ENCODE assay signal across 9 cellular contexts in the genomic region with DNA sequence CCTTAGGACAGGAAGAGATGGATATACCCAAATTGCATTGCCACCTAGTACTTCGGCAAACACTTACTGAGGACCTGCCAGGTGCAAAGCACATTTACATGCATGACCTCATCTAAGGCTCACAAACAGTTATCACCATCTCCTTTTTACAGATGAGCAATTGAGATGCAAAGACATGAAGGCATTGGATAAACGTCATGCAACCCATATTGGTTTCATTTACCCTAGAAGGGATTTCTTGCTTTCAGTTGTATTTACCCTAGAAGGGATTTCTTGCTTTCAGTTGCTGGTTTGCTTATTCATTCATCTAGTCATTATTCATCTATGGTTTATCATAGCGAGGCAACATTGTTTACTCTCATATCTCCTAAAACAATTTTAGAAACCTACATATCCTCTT. TPM values are rescaled to one million over a fixed set of nuclear protein-coding genes. Genes with fewer than 3 reads are reported as not detected.
DNase-seq lines count a peak whose midpoint lies in the region; ATAC-seq and TF ChIP-seq lines count a peak whose summit lies in the region.
"Had no signal": no experiment of that assay in that cellular context is flagged by ENCODE, and none has a peak within 500 bp of the region (broad histone marks: within the 10 kb centered on the region; RNA-seq: fewer than 3 reads in every experiment).

No MANE protein-coding gene starts in this region.

- intact Hi-C loops in activated naive CD4-positive, alpha-beta T cell treated with anti-CD3 and anti-CD28 coated beads for 36 hours (cut with micrococcal nuclease): loop anchor here (2.0 to 5.0 kb wide), 3 partner anchors 215 to 1145 kb away; no protein-coding TSS in a partner anchor
- intact Hi-C loops in uterus (cut with DNase I; ENCODE audit: low total_unique reads): no loop called here

- H3K79me2 ChIP-seq in KMS-11 (ENCODE audit: insufficient read depth, low read depth): no peaks in the 10 kb centered on the region

- H3K9me3 ChIP-seq in uterus: no peaks in the 10 kb centered on the region

- POLR2A ChIA-PET in activated CD4-positive, alpha-beta memory T cell treated with anti-CD3 and anti-CD28 coated beads, Interleukin-2, amount 10 ng/mL, durations not matched to agents 7 days and 5 days (lab: Charles Lee): no interaction called here

- H3K27me3 ChIP-seq in KMS-11 (ENCODE audit: insufficient read depth, low read depth) (no peaks in the 10 kb centered on the region), uterus (no peaks in the 10 kb centered on the region)

- no peak overlapping the region for H2AFZ ChIP-seq in KMS-11 (ENCODE audit: low read depth)

- no peak overlapping the region for H3K4me3 Mint-ChIP-seq in activated naive CD4-positive, alpha-beta T cell treated with anti-CD3 and anti-CD28 coated beads for 36 hours
- no peak overlapping the region for H3K4me3 Mint-ChIP-seq in activated CD4-positive, alpha-beta memory T cell treated with anti-CD3 and anti-CD28 coated beads, Interleukin-2, amount 10 ng/mL, durations not matched to agents 7 days and 5 days

- no peak overlapping the region for H3K4me3 ChIP-seq in KMS-11 (IDR thresholded peaks at IDR 0.05; ENCODE audit: insufficient read depth, low read depth, low read length)
- H3K4me3 ChIP-seq in uterus: no peak overlapping the region
- H3K4me3 ChIP-seq: SK-N-MC had no signal

- H3K27ac Mint-ChIP-seq in activated naive CD4-positive, alpha-beta T cell treated with anti-CD3 and anti-CD28 coated beads, Interleukin-2, amount 50 U/mL, for 72 hours: no peak overlapping the region
- H3K27ac Mint-ChIP-seq in activated naive CD4-positive, alpha-beta T cell treated with anti-CD3 and anti-CD28 coated beads for 36 hours: no peak overlapping the region
- no peak overlapping the region for H3K27ac Mint-ChIP-seq in activated CD4-positive, alpha-beta memory T cell treated with anti-CD3 and anti-CD28 coated beads, Interleukin-2, amount 10 ng/mL, durations not matched to agents 7 days and 5 days

- H3K4me1 ChIP-seq in KMS-11 (ENCODE audit: low read depth, poor library complexity, severe bottlenecking) (peaks cover 65% of the 10 kb centered on the region), uterus (no peaks in the 10 kb centered on the region)

- H3K4me2 ChIP-seq in KMS-11: peak overlapping the region; percentile 70

- TF ChIP-seq CTCF in KMS-11 (conservative IDR thresholded peaks at IDR 0.05; ENCODE audit: low read depth, low read length) (no peak), uterus (IDR thresholded peaks at IDR 0.05) (no peak)

- H3K27ac ChIP-seq in KMS-11: peak overlapping the region; percentile 71
- H3K27ac ChIP-seq in uterus: no peak overlapping the region
- H3K27ac ChIP-seq: SK-N-MC had no signal

- no peaks in the 10 kb centered on the region for H4K20me1 ChIP-seq in KMS-11 (ENCODE audit: insufficient read depth)

- peak; percentile 24 to 96 for ATAC-seq in activated naive CD4-positive, alpha-beta T cell treated with anti-CD3 and anti-CD28 coated beads, Interleukin-2, amount 50 U/mL, for 72 hours
- ATAC-seq in HG02642 (IDR thresholded peaks at IDR 0.05; ENCODE audit: poor library complexity, unreplicated experiment): peak; percentile 77

- H3K27me3 Mint-ChIP-seq in activated naive CD4-positive, alpha-beta T cell treated with anti-CD3 and anti-CD28 coated beads for 36 hours (ENCODE audit: low read depth): peaks cover 20% of the 10 kb centered on the region
- H3K27me3 Mint-ChIP-seq in activated CD4-positive, alpha-beta memory T cell treated with anti-CD3 and anti-CD28 coated beads, Interleukin-2, amount 10 ng/mL, durations not matched to agents 7 days and 5 days: peaks cover 36% of the 10 kb centered on the region

- DNase-seq in activated naive CD4-positive, alpha-beta T cell treated with anti-CD3 and anti-CD28 coated beads, Interleukin-2, amount 50 U/mL, for 72 hours (ENCODE audit: low spot score in 2 of 2): no peak
- no peak for DNase-seq in activated naive CD4-positive, alpha-beta T cell treated with anti-CD3 and anti-CD28 coated beads for 36 hours
- DNase-seq in effector CD4-positive, alpha-beta T cell: no peak
- DNase-seq in uterus: no peak
- DNase-seq in activated CD4-positive, alpha-beta memory T cell treated with anti-CD3 and anti-CD28 coated beads, Interleukin-2, amount 10 ng/mL, durations not matched to agents 7 days and 5 days: no peak
- no peak for DNase-seq in occipital lobe (lab: John Stamatoyannopoulos, UW)

- H3K36me3 ChIP-seq in KMS-11 (ENCODE audit: insufficient read depth) (no peaks in the 10 kb centered on the region), uterus (no peaks in the 10 kb centered on the region)

- H3K4me1 Mint-ChIP-seq in activated naive CD4-positive, alpha-beta T cell treated with anti-CD3 and anti-CD28 coated beads for 36 hours (ENCODE audit: low read depth): peaks cover 20% of the 10 kb centered on the region
- H3K4me1 Mint-ChIP-seq in activated CD4-positive, alpha-beta memory T cell treated with anti-CD3 and anti-CD28 coated beads, Interleukin-2, amount 10 ng/mL, durations not matched to agents 7 days and 5 days: peaks cover 21% of the 10 kb centered on the region

- no peak overlapping the region for H3K9ac ChIP-seq in KMS-11

- H3K36me3 Mint-ChIP-seq in activated naive CD4-positive, alpha-beta T cell treated with anti-CD3 and anti-CD28 coated beads, Interleukin-2, amount 50 U/mL, for 72 hours: no peaks in the 10 kb centered on the region
- no peaks in the 10 kb centered on the region for H3K36me3 Mint-ChIP-seq in activated naive CD4-positive, alpha-beta T cell treated with anti-CD3 and anti-CD28 coated beads for 36 hours (ENCODE audit: low read depth)
- no peaks in the 10 kb centered on the region for H3K36me3 Mint-ChIP-seq in activated CD4-positive, alpha-beta memory T cell treated with anti-CD3 and anti-CD28 coated beads, Interleukin-2, amount 10 ng/mL, durations not matched to agents 7 days and 5 days (ENCODE audit: low read depth)

- CTCF ChIA-PET in activated naive CD4-positive, alpha-beta T cell treated with anti-CD3 and anti-CD28 coated beads for 36 hours (lab: Charles Lee): no interaction called here
- CTCF ChIA-PET in activated CD4-positive, alpha-beta memory T cell treated with anti-CD3 and anti-CD28 coated beads, Interleukin-2, amount 10 ng/mL, durations not matched to agents 7 days and 5 days (lab: Charles Lee): no interaction called here

- H3K9me3 Mint-ChIP-seq in activated naive CD4-positive, alpha-beta T cell treated with anti-CD3 and anti-CD28 coated beads, Interleukin-2, amount 50 U/mL, for 72 hours: peaks cover 0 to 4% of the 10 kb centered on the region in 2 donors
- H3K9me3 Mint-ChIP-seq in activated naive CD4-positive, alpha-beta T cell treated with anti-CD3 and anti-CD28 coated beads for 36 hours: no peaks in the 10 kb centered on the region
- no peaks in the 10 kb centered on the region for H3K9me3 Mint-ChIP-seq in activated CD4-positive, alpha-beta memory T cell treated with anti-CD3 and anti-CD28 coated beads, Interleukin-2, amount 10 ng/mL, durations not matched to agents 7 days and 5 days

- no peak for TF ChIP-seq POLR2A in uterus (IDR thresholded peaks at IDR 0.05)

RNA-seq across cellular contexts. Expression of a gene that starts 52.2 kb away (rescaled TPM):
- total RNA-seq in activated naive CD4-positive, alpha-beta T cell treated with anti-CD3 and anti-CD28 coated beads, Interleukin-2, amount 50 U/mL, for 72 hours: not detected
- under 1 TPM in 1 of 2 experiments, not detected in 1; 0.19 TPM for total RNA-seq in activated naive CD4-positive, alpha-beta T cell treated with anti-CD3 and anti-CD28 coated beads for 36 hours
- 1 to 10 TPM in 2 of 4 donors, not detected in 2; 1.2 to 3.5 TPM for total RNA-seq in uterus
- under 1 TPM; 0.30 to 0.33 TPM for total RNA-seq in activated CD4-positive, alpha-beta memory T cell treated with anti-CD3 and anti-CD28 coated beads, Interleukin-2, amount 10 ng/mL, durations not matched to agents 7 days and 5 days
- total RNA-seq in occipital lobe: 1.1 TPM
